In genomic region chr6:3665608-3666007, GRCh38 we compare ENCODE assay signal across 23 cellular contexts.
DNase-seq lines count a peak whose midpoint lies in the region; ATAC-seq and TF ChIP-seq lines count a peak whose summit lies in the region.
"Had no signal": no experiment of that assay in that cellular context is flagged by ENCODE, and none has a peak within 500 bp of the region (broad histone marks: within the 10 kb centered on the region; RNA-seq: fewer than 3 reads in every experiment).

No MANE protein-coding gene starts in this region.

- DNase-seq in SK-N-MC (ENCODE audit: low read depth, low spot score) (no peak), dorsolateral prefrontal cortex (peak in 7 of 10 donors; percentile 26 to 75 (median 56)), substantia nigra (lab: John Stamatoyannopoulos, UW) (peak in 35 of 49 donors; percentile 14 to 79 (median 45)), foreskin keratinocyte (no peak), epidermal melanocyte (ENCODE audit: insufficient read length, low spot score) (no peak), iPS-NIHi11 (ENCODE audit: low spot score) (no peak)
- DNase-seq: activated CD4-positive, alpha-beta memory T cell treated with anti-CD3 and anti-CD28 coated beads, Interleukin-2, amount 10 ng/mL, durations not matched to agents 7 days and 5 days; activated CD4-positive, CD25-positive, alpha-beta regulatory T cell; activated T-cell treated with anti-CD3 and anti-CD28 coated beads, Interleukin-2, amount 50 U/mL, for 1 hour; CD4-positive, alpha-beta memory T cell; DMS53; effector CD4-positive, alpha-beta T cell; gastrocnemius medialis; GF-D8; MG63; naive thymus-derived CD4-positive, alpha-beta T cell; NCI-H187; stimulated activated CD4-positive, alpha-beta T cell treated with anti-CD3 and anti-CD28 coated beads, Interleukin-2, amount 100 ng/mL, for 24 hours; T1000; testis had no signal

- H3K9ac ChIP-seq in SK-N-MC (ENCODE audit: insufficient read length), result peak overlapping the region; percentile 1
- no peak overlapping the region for H3K9ac ChIP-seq in muscle layer of colon (ENCODE audit: low read length)

- H3K27ac ChIP-seq in SK-N-MC (peak overlapping the region; percentile 78; the same call in 1 of the 2 replicates), dorsolateral prefrontal cortex (peak overlapping the region; percentile 49 to 97 (median 83)), muscle layer of colon (ENCODE audit: low read depth, low read length) (peak overlapping the region; percentile 7), substantia nigra (ENCODE audit: low read depth, low read length, poor library complexity, severe bottlenecking) (peak overlapping the region; percentile 96), foreskin keratinocyte (no peak overlapping the region)
- H3K27ac ChIP-seq: gastrocnemius medialis, testis had no signal

- intact Hi-C loops in dorsolateral prefrontal cortex (cut with DNase I), result no loop called here

- TF ChIP-seq CTCF in dorsolateral prefrontal cortex (IDR thresholded peaks at IDR 0.05 in 54 of 56, conservative IDR thresholded peaks at IDR 0.05 in 2 of 56; ENCODE audit: low read depth in 1 of 56, partially characterized antibody in 56 of 56) (peak in 1 of 56 donors; percentile 9), foreskin keratinocyte (conservative IDR thresholded peaks at IDR 0.05) (no peak)

- H3K27me3 ChIP-seq in dorsolateral prefrontal cortex (no peaks in the 10 kb centered on the region), muscle layer of colon (ENCODE audit: control insufficient read depth in 1 of 2, insufficient read depth in 2 of 2, low read length in 2 of 2) (no peaks in the 10 kb centered on the region), foreskin keratinocyte (peaks cover 8% of the 10 kb centered on the region)
- H3K27me3 ChIP-seq: gastrocnemius medialis, MG63, testis had no signal

- peak overlapping the region; percentile 69 for H3K4me3 ChIP-seq in SK-N-MC
- H3K4me3 ChIP-seq in dorsolateral prefrontal cortex, result peak overlapping the region in 5 of 59 donors; percentile 5 to 21 (median 17)
- no peak overlapping the region for H3K4me3 ChIP-seq in muscle layer of colon (ENCODE audit: low read depth in 1 of 2, low read length in 2 of 2)
- H3K4me3 ChIP-seq: gastrocnemius medialis, MG63, testis had no signal

- H3K36me3 ChIP-seq in SK-N-MC (ENCODE audit: insufficient read depth, low read length), result no peaks in the 10 kb centered on the region
- no peaks in the 10 kb centered on the region for H3K36me3 ChIP-seq in muscle layer of colon (ENCODE audit: insufficient read depth, low read length)
- H3K36me3 ChIP-seq: gastrocnemius medialis, MG63 had no signal

- ATAC-seq in HG03442 (IDR thresholded peaks at IDR 0.05; ENCODE audit: unreplicated experiment) (no peak), foreskin keratinocyte (no peak)
- ATAC-seq: gastrocnemius medialis; naive thymus-derived CD4-positive, alpha-beta T cell; stimulated activated effector memory CD8-positive, alpha-beta T cell treated with anti-CD3 and anti-CD28 coated beads, Interleukin-12 subunit alpha, Interleukin-12 subunit beta, amount 100 ng/mL, for 72 hours had no signal

- H3K9me3 ChIP-seq in SK-N-MC (ENCODE audit: low read depth, low read length) (no peaks in the 10 kb centered on the region), muscle layer of colon (ENCODE audit: low read length) (no peaks in the 10 kb centered on the region)
- H3K9me3 ChIP-seq: gastrocnemius medialis, MG63, testis had no signal

- peaks cover 28% of the 10 kb centered on the region for H3K4me1 ChIP-seq in muscle layer of colon (ENCODE audit: insufficient read depth, low read length)
- H3K4me1 ChIP-seq in foreskin keratinocyte, result no peaks in the 10 kb centered on the region
- H3K4me1 ChIP-seq: gastrocnemius medialis, testis had no signal

Comparison
In these comparisons a context has a peak if more than half of its experiments do, and no peak if none do; other contexts are left out.
1. DNase-seq: peak in dorsolateral prefrontal cortex (7 of 10) and substantia nigra (35 of 49); none in SK-N-MC (single experiment), foreskin keratinocyte (0 of 2), epidermal melanocyte (single experiment) and iPS-NIHi11 (single experiment).